In the genomic region with DNA sequence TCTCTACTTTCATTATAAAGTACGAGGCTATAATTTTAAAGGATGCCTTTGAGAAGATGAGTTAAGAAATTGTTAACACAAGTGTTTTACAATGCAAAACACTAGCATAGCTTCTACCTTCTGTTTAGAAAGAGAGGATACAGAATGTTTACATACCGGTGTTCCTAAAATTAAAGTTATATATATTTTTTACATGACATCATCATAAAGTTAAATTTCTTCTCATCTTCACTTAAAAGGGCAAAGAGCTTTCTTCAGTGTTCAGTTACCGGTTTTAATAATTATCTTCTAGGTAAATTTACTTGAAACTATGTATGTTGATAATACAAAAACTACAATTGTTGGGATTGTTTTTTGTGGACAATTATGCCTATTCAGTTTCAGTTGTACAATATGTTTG, we compare ENCODE assay signal across 17 cellular contexts. TPM values are rescaled to one million over a fixed set of nuclear protein-coding genes. Genes with fewer than 3 reads are reported as not detected.
DNase-seq lines count a peak whose midpoint lies in the region; ATAC-seq, FAIRE-seq and TF ChIP-seq lines count a peak whose summit lies in the region.
"Had no signal": no experiment of that assay in that cellular context is flagged by ENCODE, and none has a peak within 500 bp of the region (broad histone marks: within the 10 kb centered on the region; RNA-seq: fewer than 3 reads in every experiment).

No MANE protein-coding gene starts in this region.

- H3K4me1 Mint-ChIP-seq in astrocyte (ENCODE audit: low read depth, unreplicated experiment), result peaks cover 29% of the 10 kb centered on the region
- H3K4me1 Mint-ChIP-seq: CD8-positive, alpha-beta memory T cell had no signal

- no peaks in the 10 kb centered on the region for H4K20me1 ChIP-seq in GM23248 (ENCODE audit: insufficient read depth)
- no peaks in the 10 kb centered on the region for H4K20me1 ChIP-seq in astrocyte (ENCODE audit: insufficient read depth, low read length)
- H4K20me1 ChIP-seq: BLaER1 had no signal

- POLR2A ChIA-PET in A549 (lab: Yijun Ruan, JAX), result interaction anchor here (1.2 to 1.4 kb wide), 2 partner anchors 32 to 39 kb away, joined by 4 to 6 read pairs; no protein-coding TSS in a partner anchor

- H3K27me3 ChIP-seq in GM23248 (replicated peaks; ENCODE audit: insufficient read depth) (no peaks in the 10 kb centered on the region), astrocyte (ENCODE audit: insufficient read depth, low read length) (no peaks in the 10 kb centered on the region)
- H3K27me3 ChIP-seq: BLaER1, Peyer's patch had no signal

- H3K4me3 ChIP-seq in A549, result no peak overlapping the region
- no peak overlapping the region for H3K4me3 ChIP-seq in GM23248
- H3K4me3 ChIP-seq in astrocyte (ENCODE audit: insufficient read depth, low read depth, low read length), result no peak overlapping the region
- H3K4me3 ChIP-seq in mesodermal cell (ENCODE audit: extremely low read depth, insufficient read depth, low read length, poor library complexity, severe bottlenecking), result no peak overlapping the region
- H3K4me3 ChIP-seq: BLaER1, Peyer's patch had no signal

- 84% methylated on average over 3 of the region's 3 CpGs for WGBS in A549 (ENCODE audit: missing lambda C conversion rate)
- WGBS in GM23248 (ENCODE audit: low coverage in 1 of 2, low lambda C conversion rate in 2 of 2, missing lambda C conversion rate in 2 of 2), 2 experiments, result 98 to 100% methylated on average over 3 of the region's 3 CpGs
- no CpG with 5 or more reads among the region's 3 CpGs for WGBS in mesodermal cell (ENCODE audit: insufficient coverage in 2 of 2), 2 experiments

- H3K27ac ChIP-seq in A549 (peak overlapping the region; percentile 40 to 53; a peak in 4 of 6 replicates), GM23248 (peak overlapping the region; percentile 49), astrocyte (ENCODE audit: low read depth, low read length) (peak overlapping the region; percentile 61), mesodermal cell (ENCODE audit: low read depth, low read length, severe bottlenecking) (peak overlapping the region; percentile 50)
- H3K27ac ChIP-seq: BLaER1, KMS-11, Peyer's patch had no signal

- H3K79me2 ChIP-seq in GM23248 (ENCODE audit: insufficient read depth), result no peaks in the 10 kb centered on the region
- no peaks in the 10 kb centered on the region for H3K79me2 ChIP-seq in astrocyte (ENCODE audit: insufficient read depth, low read length)

- H3K27me3 Mint-ChIP-seq in astrocyte (ENCODE audit: low read depth, unreplicated experiment), result no peaks in the 10 kb centered on the region
- H3K27me3 Mint-ChIP-seq: CD8-positive, alpha-beta memory T cell had no signal

- peak; percentile 39 for FAIRE-seq in A549 (lab: Jason Lieb, UNC)
- no peak for FAIRE-seq in astrocyte (lab: Jason Lieb, UNC)
- FAIRE-seq: H1 had no signal

- H2AFZ ChIP-seq in GM23248, result no peak overlapping the region
- H2AFZ ChIP-seq in astrocyte (ENCODE audit: low read depth, low read length), result no peak overlapping the region

- no peak overlapping the region for H3K4me3 Mint-ChIP-seq in astrocyte (ENCODE audit: unreplicated experiment)
- H3K4me3 Mint-ChIP-seq: CD8-positive, alpha-beta memory T cell had no signal

- no peak for TF ChIP-seq POLR2A in A549 (IDR thresholded peaks at IDR 0.05; ENCODE audit: low read length)

- TF ChIP-seq CTCF in A549 (IDR thresholded peaks at IDR 0.05) (no peak), astrocyte (IDR thresholded peaks at IDR 0.05; ENCODE audit: insufficient read depth, low read depth, low read length) (no peak)

- TF ChIP-seq EP300 in A549 (IDR thresholded peaks at IDR 0.05), result no peak

- H3K9me3 Mint-ChIP-seq in astrocyte (ENCODE audit: unreplicated experiment), result no peaks in the 10 kb centered on the region
- H3K9me3 Mint-ChIP-seq: CD8-positive, alpha-beta memory T cell had no signal

- CTCF ChIA-PET in A549 (lab: Yijun Ruan, JAX), result interaction anchor here (0.9 to 1.1 kb wide), 3 partner anchors 9 to 43 kb away, joined by 3 to 4 read pairs (median 3); no protein-coding TSS in a partner anchor

- H3K36me3 ChIP-seq in GM23248 (ENCODE audit: low read depth) (0 out of 2 replicates have a peak, but pooled peaks cover 16% of the 10 kb centered on the region), astrocyte (ENCODE audit: insufficient read depth, low read length) (peaks cover 8% of the 10 kb centered on the region), mesodermal cell (ENCODE audit: control insufficient read depth, insufficient read depth, low read length) (peaks cover 15% of the 10 kb centered on the region)

- no peak for ATAC-seq in A549

- H3K4me1 ChIP-seq in A549, result peaks cover 30% of the 10 kb centered on the region
- H3K4me1 ChIP-seq in GM23248 (ENCODE audit: insufficient read depth), result peaks cover 18% of the 10 kb centered on the region
- H3K4me1 ChIP-seq in astrocyte (ENCODE audit: insufficient read depth, low read length), result peaks cover 5% of the 10 kb centered on the region
- peaks cover 5% of the 10 kb centered on the region for H3K4me1 ChIP-seq in mesodermal cell (ENCODE audit: control insufficient read depth, insufficient read depth, low read length, poor library complexity, severe bottlenecking)
- H3K4me1 ChIP-seq: BLaER1, Peyer's patch had no signal

- H3K4me2 ChIP-seq in A549 (peak overlapping the region; percentile 53), GM23248 (ENCODE audit: unreplicated experiment) (no peak overlapping the region), astrocyte (ENCODE audit: low read length) (peak overlapping the region; percentile 31)
- H3K4me2 ChIP-seq: BLaER1, KMS-11 had no signal

- peaks cover 16% of the 10 kb centered on the region for H3F3A ChIP-seq in GM23248 (ENCODE audit: insufficient read depth)

- DNase-seq in A549 (ENCODE audit: low read depth in 1 of 2, low spot score in 1 of 2) (no peak), GM23248 (no peak), astrocyte (ENCODE audit: low read depth) (no peak), NCI-H1092 (lab: John Stamatoyannopoulos, UW) (no peak), DMS79 treated with DMSO at 0.1 percent for 48 hours (lab: John Stamatoyannopoulos, UW) (no peak), NCI-H1417 (lab: John Stamatoyannopoulos, UW) (no peak)
- DNase-seq: CD8-positive, alpha-beta memory T cell; MM.1S; NCI-H1105 treated with DMSO at 0.1 percent for 48 hours; NCI-H187 treated with DMSO at 0.1 percent for 48 hours; NCI-H510A; Peyer's patch; SHP77 had no signal

- in situ Hi-C loops in GM23248 (cut with MboI), result no loop called here

- H3K9me2 ChIP-seq in GM23248 (ENCODE audit: insufficient read depth), result 0 out of 2 replicates have a peak, but pooled peaks cover 8% of the 10 kb centered on the region

- H3K9ac ChIP-seq in GM23248 (no peak overlapping the region), astrocyte (ENCODE audit: low read length) (no peak overlapping the region)
- H3K9ac ChIP-seq: BLaER1, KMS-11 had no signal

- TF ChIP-seq RAD21 in A549 (conservative IDR thresholded peaks at IDR 0.05 in 1 of 2, IDR thresholded peaks at IDR 0.05 in 1 of 2), result no peak

- H3K9me3 ChIP-seq in A549 (no peaks in the 10 kb centered on the region), GM23248 (ENCODE audit: low read depth) (no peaks in the 10 kb centered on the region), astrocyte (ENCODE audit: insufficient read depth, low read depth, low read length) (no peaks in the 10 kb centered on the region), mesodermal cell (ENCODE audit: control insufficient read depth, low read length) (no peaks in the 10 kb centered on the region)
- H3K9me3 ChIP-seq: BLaER1, Peyer's patch had no signal

- H3K36me3 Mint-ChIP-seq in astrocyte (ENCODE audit: low read depth, unreplicated experiment), result peaks cover 5% of the 10 kb centered on the region

- peak overlapping the region; percentile 91 for H3K27ac Mint-ChIP-seq in astrocyte (ENCODE audit: unreplicated experiment)

TF ChIP-seq in A549, 52 proteins besides CTCF, POLR2A, EP300 and RAD21:
- TF ChIP-seq SREBF2 (IDR thresholded peaks at IDR 0.05), result no peak

RNA-seq across cellular contexts. Expression of a gene that starts 32.7 kb away (rescaled TPM):
- polyA plus RNA-seq in A549 (2011; rRNA removed) (76.6 TPM in 2 replicates), A549 (2017; fragmentation: RNase III; extraction: RNeasy Plus Mini Kit Qiagen cat#74134 plus additional on column Dnase treatment) (37.5 to 40.6 TPM (median 39.6 TPM) in 3 replicates), GM23248 (2016; fragmentation: Nextera tagmentation; extraction: Ambion mirVana) (58.3 and 58.7 TPM in 2 replicates)
- polyA plus RNA-seq in A549 (2012; cell fraction: cytosol; rRNA removed), result 43.2 and 45.1 TPM in 2 replicates
- polyA plus RNA-seq in A549 (2012; cell fraction: nucleus; rRNA removed), result 44.9 and 58.5 TPM in 2 replicates
- polyA minus RNA-seq in A549 (2011; rRNA and poly(A)+ RNA removed), result 54.6 and 60.5 TPM in 2 replicates
- 49.0 and 68.7 TPM in 2 replicates for total RNA-seq in GM23248 (2014; rRNA removed; shearing (Covaris generic))
- total RNA-seq in astrocyte, result 28.1 and 31.8 TPM in 2 replicates
- polyA plus RNA-seq in mesodermal cell (2013, experiment 1 of 2), result 35.5 TPM
- 34.2 TPM for polyA plus RNA-seq in mesodermal cell (2013, experiment 2 of 2)

RNA-seq across cellular contexts. Expression of a gene that starts 39.4 kb away (rescaled TPM):
- 6.7 and 6.8 TPM in 2 replicates for polyA plus RNA-seq in A549 (2011; rRNA removed)
- polyA plus RNA-seq in A549 (2012; cell fraction: cytosol; rRNA removed), result 2.6 and 3.0 TPM in 2 replicates
- polyA plus RNA-seq in A549 (2012; cell fraction: nucleus; rRNA removed), result 2.3 and 2.5 TPM in 2 replicates
- 9.5 to 11.2 TPM (median 10.1 TPM) in 3 replicates for polyA plus RNA-seq in A549 (2017; fragmentation: RNase III; extraction: RNeasy Plus Mini Kit Qiagen cat#74134 plus additional on column Dnase treatment)
- 4.4 and 4.7 TPM in 2 replicates for polyA minus RNA-seq in A549 (2011; rRNA and poly(A)+ RNA removed)
- total RNA-seq in GM23248 (2014; rRNA removed; shearing (Covaris generic)), result 7.9 and 9.5 TPM in 2 replicates
- polyA plus RNA-seq in GM23248 (2016; fragmentation: Nextera tagmentation; extraction: Ambion mirVana), result 7.2 and 8.1 TPM in 2 replicates
- 15.7 and 16.3 TPM in 2 replicates for total RNA-seq in astrocyte
- polyA plus RNA-seq in mesodermal cell (2013, experiment 1 of 2), result 11.9 TPM
- 15.5 TPM for polyA plus RNA-seq in mesodermal cell (2013, experiment 2 of 2)
